ENCODE assay signal across 12 cellular contexts in the genomic region with DNA sequence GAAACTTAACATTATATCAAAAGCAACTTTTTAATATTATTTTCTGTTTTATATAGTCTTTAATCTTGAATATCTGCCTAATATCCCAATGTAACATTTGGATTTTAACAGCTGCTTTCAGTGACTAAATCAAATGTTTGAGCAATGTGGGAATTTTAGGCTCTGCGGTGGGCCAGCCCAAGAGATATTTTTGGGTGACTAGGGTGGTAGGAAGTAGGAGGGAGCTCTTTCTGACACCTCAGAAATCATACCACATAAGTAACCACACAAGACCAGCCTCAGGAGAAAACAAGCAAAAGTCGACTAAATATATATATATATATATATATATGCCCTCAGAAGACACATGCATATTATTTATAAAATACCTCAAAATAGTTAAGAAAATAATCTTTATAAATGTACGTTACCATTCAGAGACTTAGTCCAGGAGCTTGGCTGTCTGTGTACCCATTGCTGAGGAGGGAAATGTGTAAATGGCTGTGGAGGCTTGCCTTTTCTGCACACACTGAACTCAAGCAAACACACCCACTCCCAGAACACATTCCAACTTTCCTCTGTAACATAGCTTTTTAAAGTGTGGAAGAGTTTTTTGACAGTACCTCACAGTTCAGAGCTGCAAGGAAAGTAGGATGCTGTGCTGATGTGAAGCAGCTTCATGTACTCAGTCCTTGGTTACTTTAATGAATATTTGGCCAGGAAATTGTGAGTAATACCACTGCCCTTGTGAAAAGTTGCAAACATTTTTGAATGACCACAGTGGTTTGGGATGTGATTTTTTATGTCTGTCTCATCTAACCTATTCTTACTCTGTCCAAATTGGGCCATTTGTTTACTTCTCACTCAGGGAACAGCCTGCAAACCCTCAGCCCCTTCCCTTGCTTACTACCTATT. TPM values are rescaled to one million over a fixed set of nuclear protein-coding genes. Genes with fewer than 3 reads are reported as not detected.
A peak's percentile ranks its signal among the peaks of the same experiment; 100 is the strongest.
DNase-seq lines count a peak whose midpoint lies in the region; ATAC-seq, FAIRE-seq and TF ChIP-seq lines count a peak whose summit lies in the region.
"Had no signal": no experiment of that assay in that cellular context is flagged by ENCODE, and none has a peak within 500 bp of the region (broad histone marks: within the 10 kb centered on the region; RNA-seq: fewer than 3 reads in every experiment).

A gene with protein sequence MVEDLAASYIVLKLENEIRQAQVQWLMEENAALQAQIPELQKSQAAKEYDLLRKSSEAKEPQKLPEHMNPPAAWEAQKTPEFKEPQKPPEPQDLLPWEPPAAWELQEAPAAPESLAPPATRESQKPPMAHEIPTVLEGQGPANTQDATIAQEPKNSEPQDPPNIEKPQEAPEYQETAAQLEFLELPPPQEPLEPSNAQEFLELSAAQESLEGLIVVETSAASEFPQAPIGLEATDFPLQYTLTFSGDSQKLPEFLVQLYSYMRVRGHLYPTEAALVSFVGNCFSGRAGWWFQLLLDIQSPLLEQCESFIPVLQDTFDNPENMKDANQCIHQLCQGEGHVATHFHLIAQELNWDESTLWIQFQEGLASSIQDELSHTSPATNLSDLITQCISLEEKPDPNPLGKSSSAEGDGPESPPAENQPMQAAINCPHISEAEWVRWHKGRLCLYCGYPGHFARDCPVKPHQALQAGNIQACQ (minus strand): TSS at position 478 of the 894 bp plus-strand sequence. CDS start 908 bp downstream, outside the sequence.

- peak; percentile 82 for DNase-seq in HFFc6
- DNase-seq in astrocyte (ENCODE audit: low read depth): peak; percentile 93
- DNase-seq in left lung: no peak
- DNase-seq in activated T-cell treated with anti-CD3 and anti-CD28 coated beads, Interleukin-2, amount 50 U/mL, for 4 hours: no peak
- DNase-seq in HK-2 (ENCODE audit: unreplicated experiment): no peak
- DNase-seq: right lobe of liver had no signal

- H3K4me1 ChIP-seq in BLaER1 treated with 17β-estradiol and CSF1 and Interleukin-3, amounts not matched to agents 10 nM and 100 nM: peaks cover 31 to 74% (median 59%) of the 10 kb centered on the region in 10 experiments
- H3K4me1 ChIP-seq in astrocyte (ENCODE audit: insufficient read depth, low read length) (peaks cover 13% of the 10 kb centered on the region), left lung (peaks cover 0 to 4% of the 10 kb centered on the region in 2 donors)
- H3K4me1 ChIP-seq: right lobe of liver, suprapubic skin had no signal

- H3K27me3 Mint-ChIP-seq in HFFc6 (ENCODE audit: insufficient read depth) (no peaks in the 10 kb centered on the region; the same call in 1 of the 2 replicates), astrocyte (ENCODE audit: low read depth, unreplicated experiment) (no peaks in the 10 kb centered on the region)
- H3K27me3 Mint-ChIP-seq in activated T-cell treated with anti-CD3 and anti-CD28 coated beads, Interleukin-2, amount 50 U/mL, for 4 hours (ENCODE audit: low read depth): no peaks in the 10 kb centered on the region

- TF ChIP-seq CTCF in HFFc6 (IDR thresholded peaks at IDR 0.05) (no peak), astrocyte (IDR thresholded peaks at IDR 0.05; ENCODE audit: insufficient read depth, low read depth, low read length) (no peak), left lung (IDR thresholded peaks at IDR 0.05) (no peak)

- H3K9me3 Mint-ChIP-seq in HFFc6 (no peaks in the 10 kb centered on the region), astrocyte (ENCODE audit: unreplicated experiment) (no peaks in the 10 kb centered on the region)
- no peaks in the 10 kb centered on the region for H3K9me3 Mint-ChIP-seq in activated T-cell treated with anti-CD3 and anti-CD28 coated beads, Interleukin-2, amount 50 U/mL, for 4 hours

- intact Hi-C loops in left lung (cut with DNase I): no loop called here

- peaks cover 0 to 24% (median 5%) of the 10 kb centered on the region in 11 experiments; a peak in 10 of 22 replicates for H3K9me3 ChIP-seq in BLaER1 treated with 17β-estradiol and CSF1 and Interleukin-3, amounts not matched to agents 10 nM and 100 nM (replicated peaks in 1 of 11)
- H3K9me3 ChIP-seq in astrocyte (ENCODE audit: insufficient read depth, low read depth, low read length) (no peaks in the 10 kb centered on the region), left lung (no peaks in the 10 kb centered on the region)
- H3K9me3 ChIP-seq: right lobe of liver, suprapubic skin had no signal

- no peak within 1 kb of the TSS for H2AFZ ChIP-seq in astrocyte (ENCODE audit: low read depth, low read length)

- no peaks in the 10 kb centered on the region for H3K36me3 Mint-ChIP-seq in HFFc6 (ENCODE audit: low read depth)
- no peaks in the 10 kb centered on the region for H3K36me3 Mint-ChIP-seq in astrocyte (ENCODE audit: low read depth, unreplicated experiment)
- no peaks in the 10 kb centered on the region for H3K36me3 Mint-ChIP-seq in activated T-cell treated with anti-CD3 and anti-CD28 coated beads, Interleukin-2, amount 50 U/mL, for 4 hours (ENCODE audit: insufficient read depth)

- H3K27ac Mint-ChIP-seq in HFFc6 (peak within 1 kb of the TSS; percentile 83), astrocyte (ENCODE audit: unreplicated experiment) (peak within 1 kb of the TSS; percentile 73)

- peak within 1 kb of the TSS in 9 of 11 experiments; percentile 49 to 73 (median 67); a peak in 19 of 22 replicates for H3K9ac ChIP-seq in BLaER1 treated with 17β-estradiol and CSF1 and Interleukin-3, amounts not matched to agents 10 nM and 100 nM
- peak within 1 kb of the TSS; percentile 54 for H3K9ac ChIP-seq in astrocyte (ENCODE audit: low read length)

- H3K4me2 ChIP-seq in BLaER1 treated with 17β-estradiol and CSF1 and Interleukin-3, amounts not matched to agents 10 nM and 100 nM: peak within 1 kb of the TSS; percentile 25 to 77 (median 66)
- H3K4me2 ChIP-seq in astrocyte (ENCODE audit: low read length): peak within 1 kb of the TSS; percentile 72

- no peaks in the 10 kb centered on the region for H3K79me2 ChIP-seq in astrocyte (ENCODE audit: insufficient read depth, low read length)

- peak; percentile 99 for FAIRE-seq in astrocyte (lab: Jason Lieb, UNC)
- FAIRE-seq: G401.6 had no signal

- H3K4me1 Mint-ChIP-seq in HFFc6 (ENCODE audit: low read depth): peaks cover 45% of the 10 kb centered on the region
- peaks cover 10% of the 10 kb centered on the region for H3K4me1 Mint-ChIP-seq in astrocyte (ENCODE audit: low read depth, unreplicated experiment)
- H3K4me1 Mint-ChIP-seq in activated T-cell treated with anti-CD3 and anti-CD28 coated beads, Interleukin-2, amount 50 U/mL, for 4 hours (ENCODE audit: low read depth): peaks cover 6% of the 10 kb centered on the region

- H3K27me3 ChIP-seq in BLaER1 treated with 17β-estradiol and CSF1 and Interleukin-3, amounts not matched to agents 10 nM and 100 nM: peaks cover 0 to 6% (median 0%) of the 10 kb centered on the region in 11 experiments; a peak in 1 of 22 replicates
- H3K27me3 ChIP-seq in astrocyte (ENCODE audit: insufficient read depth, low read length) (no peaks in the 10 kb centered on the region), left lung (no peaks in the 10 kb centered on the region)
- H3K27me3 ChIP-seq: suprapubic skin had no signal

- peak within 1 kb of the TSS in 5 of 10 experiments; percentile 6 to 36 (median 8); a peak in 5 of 20 replicates for H3K4me3 ChIP-seq in BLaER1 treated with 17β-estradiol and CSF1 and Interleukin-3, amounts not matched to agents 10 nM and 100 nM
- no peak within 1 kb of the TSS for H3K4me3 ChIP-seq in astrocyte (ENCODE audit: insufficient read depth, low read depth, low read length)
- H3K4me3 ChIP-seq in left lung: no peak within 1 kb of the TSS
- H3K4me3 ChIP-seq: right lobe of liver, suprapubic skin had no signal

- no peaks in the 10 kb centered on the region for H3K36me3 ChIP-seq in BLaER1 treated with 17β-estradiol and CSF1 and Interleukin-3, amounts not matched to agents 10 nM and 100 nM
- H3K36me3 ChIP-seq in astrocyte (ENCODE audit: insufficient read depth, low read length) (no peaks in the 10 kb centered on the region), left lung (no peaks in the 10 kb centered on the region)
- H3K36me3 ChIP-seq: right lobe of liver, suprapubic skin had no signal

- no peaks in the 10 kb centered on the region for H4K20me1 ChIP-seq in BLaER1 treated with 17β-estradiol and CSF1 and Interleukin-3, amounts not matched to agents 10 nM and 100 nM
- no peaks in the 10 kb centered on the region for H4K20me1 ChIP-seq in astrocyte (ENCODE audit: insufficient read depth, low read length)

- peak within 1 kb of the TSS in 9 of 11 experiments; percentile 57 to 83 (median 80); a peak in 18 of 22 replicates for H3K27ac ChIP-seq in BLaER1 treated with 17β-estradiol and CSF1 and Interleukin-3, amounts not matched to agents 10 nM and 100 nM
- H3K27ac ChIP-seq in astrocyte (ENCODE audit: low read depth, low read length): peak within 1 kb of the TSS; percentile 72
- no peak within 1 kb of the TSS for H3K27ac ChIP-seq in left lung
- H3K27ac ChIP-seq: right lobe of liver, suprapubic skin had no signal

- ATAC-seq in left lung (peak; percentile 59), GM19463 (IDR thresholded peaks at IDR 0.05; ENCODE audit: unreplicated experiment) (no peak)
- no peak for ATAC-seq in activated T-cell treated with anti-CD3 and anti-CD28 coated beads, Interleukin-2, amount 50 U/mL, for 4 hours
- ATAC-seq in activated CD4-positive, CD25-positive, alpha-beta regulatory T cell treated with anti-CD3 and anti-CD28 coated beads, Interleukin-2, amount 50 U/mL, for 24 hours: no peak
- ATAC-seq: right lobe of liver had no signal

- H3K4me3 Mint-ChIP-seq in HFFc6 (peak within 1 kb of the TSS; percentile 37), astrocyte (ENCODE audit: unreplicated experiment) (no peak within 1 kb of the TSS)
- no peak within 1 kb of the TSS for H3K4me3 Mint-ChIP-seq in activated T-cell treated with anti-CD3 and anti-CD28 coated beads, Interleukin-2, amount 50 U/mL, for 4 hours

RNA-seq across cellular contexts. Expression of the gene that starts here (rescaled TPM):
- under 1 TPM; 0.21 to 0.62 (median 0.44) TPM for total RNA-seq in HFFc6 (2021; fragmentation: NEBNext Ultra II Directional; extraction: Animal tissue kit (Norgen Biotek cat#: 25700))
- total RNA-seq in astrocyte: 0.95 and 1.7 TPM in 2 replicates
- total RNA-seq in left lung: not detected
- not detected for total RNA-seq in activated T-cell treated with anti-CD3 and anti-CD28 coated beads, Interleukin-2, amount 50 U/mL, for 4 hours
- total RNA-seq: kidney epithelial cell, right lobe of liver had no signal

Comparison
In these comparisons a context has a peak if more than half of its experiments do, and no peak if none do; other contexts are left out.
1. Peak in DNase-seq in HFFc6; RNA of the gene not detected or under 1 TPM.
2. Peak in ATAC-seq in left lung; RNA of the gene not detected or under 1 TPM.
3. H3K27ac ChIP-seq: peak in BLaER1 treated with 17β-estradiol and CSF1 and Interleukin-3, amounts not matched to agents 10 nM and 100 nM (9 of 11) and astrocyte (single experiment); none in left lung (0 of 2).